Comparison of ENCODE assay signal across 8 cellular contexts in the genomic region with DNA sequence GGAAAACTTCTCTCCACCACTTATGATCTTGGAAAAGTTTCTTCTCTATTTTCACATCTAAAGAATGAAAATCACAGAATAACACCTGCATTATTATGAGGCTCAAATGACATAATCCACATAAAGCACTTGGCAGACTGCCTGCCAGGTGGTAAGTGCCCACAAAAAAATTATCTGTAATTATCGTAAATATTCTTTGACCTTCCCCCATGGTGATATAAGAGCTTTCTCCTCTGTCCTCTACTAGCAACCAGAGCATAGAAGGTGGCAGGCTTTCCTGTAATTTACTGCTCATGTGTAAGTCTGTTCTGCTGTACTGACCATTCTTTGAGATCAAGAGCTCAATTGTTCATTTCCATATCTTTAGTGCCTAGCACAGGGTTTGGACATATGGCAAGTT. TPM values are rescaled to one million over a fixed set of nuclear protein-coding genes. Genes with fewer than 3 reads are reported as not detected.
DNase-seq lines count a peak whose midpoint lies in the region; ATAC-seq and TF ChIP-seq lines count a peak whose summit lies in the region.

No MANE protein-coding gene starts in this region.

- no peaks in the 10 kb centered on the region for H3K9me3 ChIP-seq in DND-41 (ENCODE audit: insufficient read depth, low read length, severe bottlenecking)
- no peaks in the 10 kb centered on the region for H3K9me3 ChIP-seq in right cardiac atrium (ENCODE audit: control insufficient read depth, low read length)

- no peak for DNase-seq in DND-41
- DNase-seq in NCI-H748 (lab: John Stamatoyannopoulos, UW; ENCODE audit: unreplicated experiment) = peak; percentile 92
- no peak for DNase-seq in right cardiac atrium
- DNase-seq in glutamatergic neuron = no peak
- no peak for DNase-seq in GM13977 (ENCODE audit: low spot score)
- no peak for DNase-seq in mucosa of gallbladder (ENCODE audit: low spot score)

- WGBS in right cardiac atrium = 59% methylated on average over 1 of the region's 1 CpG

- H3K9ac ChIP-seq in DND-41 (ENCODE audit: low read depth, low read length) = no peak overlapping the region

- H3K4me1 ChIP-seq in DND-41 (ENCODE audit: insufficient read depth, low read length) = peaks cover 7% of the 10 kb centered on the region; the same call in 1 of the 2 replicates
- H3K4me1 ChIP-seq in right cardiac atrium (ENCODE audit: control insufficient read depth, insufficient read depth, low read length) = no peaks in the 10 kb centered on the region

- H3K36me3 ChIP-seq in DND-41 (ENCODE audit: insufficient read depth, low read length) = no peaks in the 10 kb centered on the region

- intact Hi-C loops in right cardiac atrium (cut with DNase I) = loop anchor here (2.0 to 5.0 kb wide), 3 partner anchors 126 to 151 kb away; a partner anchor contains a TSS

- 0 out of 2 replicates have a peak overlapping the region, but pooled peaks have one; percentile 37 for H2AFZ ChIP-seq in DND-41 (ENCODE audit: low read depth, low read length)

- H3K4me3 ChIP-seq in DND-41 (ENCODE audit: low read depth in 1 of 2, low read length in 2 of 2) (no peak overlapping the region), right cardiac atrium (ENCODE audit: low read length) (no peak overlapping the region)

- no peaks in the 10 kb centered on the region for H3K36me3 Mint-ChIP-seq in glutamatergic neuron (ENCODE audit: unreplicated experiment)

- ATAC-seq in DND-41 (ENCODE audit: insufficient read depth, low read depth) = no peak
- peak; percentile 15 for ATAC-seq in HG02623 (IDR thresholded peaks at IDR 0.05; ENCODE audit: unreplicated experiment)
- peak; percentile 18 to 35 for ATAC-seq in right cardiac atrium
- no peak for ATAC-seq in GM21737 (IDR thresholded peaks at IDR 0.05; ENCODE audit: unreplicated experiment)

- H3K4me3 Mint-ChIP-seq in glutamatergic neuron (ENCODE audit: unreplicated experiment) = no peak overlapping the region

- in situ Hi-C loops in GM13977 (cut with MboI; ENCODE audit: low pct_unique_long_range_greater_than_20kb, low sequenced_read_pairs, unreplicated experiment) = loop anchor here (10.0 kb wide), 1 partner anchor 148 kb away; no protein-coding TSS in a partner anchor

- no peak overlapping the region for H3K27ac Mint-ChIP-seq in glutamatergic neuron (ENCODE audit: unreplicated experiment)

- H3K27ac ChIP-seq in DND-41 (ENCODE audit: low read length) (no peak overlapping the region), right cardiac atrium (ENCODE audit: low read length) (no peak overlapping the region)

- no peaks in the 10 kb centered on the region for H3K79me2 ChIP-seq in DND-41 (ENCODE audit: insufficient read depth, low read length)

- H3K4me2 ChIP-seq in DND-41 (ENCODE audit: insufficient read depth, low read length) = no peak overlapping the region

- no peaks in the 10 kb centered on the region for H4K20me1 ChIP-seq in DND-41 (ENCODE audit: insufficient read depth, low read length)

- no peaks in the 10 kb centered on the region for H3K27me3 Mint-ChIP-seq in glutamatergic neuron (ENCODE audit: unreplicated experiment)

- H3K4me1 Mint-ChIP-seq in glutamatergic neuron (ENCODE audit: low read depth, unreplicated experiment) = peaks cover 3% of the 10 kb centered on the region

- H3K9me3 Mint-ChIP-seq in glutamatergic neuron (ENCODE audit: unreplicated experiment) = peaks cover 2% of the 10 kb centered on the region

- no peak for TF ChIP-seq CTCF in DND-41 (IDR thresholded peaks at IDR 0.05; ENCODE audit: borderline replicate concordance, extremely low read depth, low read length, poor library complexity, severe bottlenecking)
- no peak for TF ChIP-seq CTCF in glutamatergic neuron (IDR thresholded peaks at IDR 0.05; ENCODE audit: partially characterized antibody, unreplicated experiment)
- TF ChIP-seq CTCF in GM13977 (IDR thresholded peaks at IDR 0.05; ENCODE audit: extremely low read depth, insufficient read depth, missing control alignments) = no peak

- peaks cover 5% of the 10 kb centered on the region for H3K27me3 ChIP-seq in DND-41 (ENCODE audit: insufficient read depth, low read length, poor library complexity)
- H3K27me3 ChIP-seq in right cardiac atrium (ENCODE audit: control insufficient read depth, insufficient read depth) = no peaks in the 10 kb centered on the region

RNA-seq across cellular contexts. Expression of a gene that starts 51.7 kb away (rescaled TPM):
- total RNA-seq in right cardiac atrium (10 to 100 TPM; 13.0 to 16.9 (median 14.8) TPM), glutamatergic neuron (ENCODE audit: unreplicated experiment) (17.9 TPM), mucosa of gallbladder (30.5 TPM)
- polyA plus RNA-seq in right cardiac atrium = 13.0 TPM

Comparison
In these comparisons a context has a peak if more than half of its experiments do, and no peak if none do; other contexts are left out.
1. ATAC-seq: peak in HG02623 (single experiment) and right cardiac atrium (2 of 2); none in DND-41 (single experiment) and GM21737 (single experiment).